2 cellular contexts compared by ENCODE assay signal in the genomic region with DNA sequence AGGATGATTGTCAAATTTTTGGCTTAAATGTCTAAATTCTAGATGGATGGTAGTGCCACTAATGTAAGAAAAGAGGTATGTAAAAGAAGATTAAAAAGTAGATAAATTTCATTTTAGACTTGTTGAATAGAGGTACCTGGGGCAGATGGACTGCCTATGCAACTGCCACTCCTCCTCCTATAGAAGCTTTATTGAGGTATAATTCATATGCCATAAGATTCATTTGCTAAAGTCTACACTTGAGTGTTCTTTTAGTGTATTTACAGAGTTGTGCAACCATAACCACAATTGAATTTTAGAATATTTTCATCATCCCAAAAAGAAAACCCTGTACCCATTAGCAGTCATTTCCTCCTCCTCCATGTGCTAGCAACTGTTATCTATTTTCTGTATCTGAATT.
TF ChIP-seq lines count a peak whose summit lies in the region.

No MANE protein-coding gene starts in this region.

TF ChIP-seq in SK-N-SH treated with all-trans-retinoic acid at 6 μM for 48 hours, 23 proteins besides CTCF, POLR2A, EP300 and RAD21 (continued from another document):
- TF ChIP-seq, protein P1, sequence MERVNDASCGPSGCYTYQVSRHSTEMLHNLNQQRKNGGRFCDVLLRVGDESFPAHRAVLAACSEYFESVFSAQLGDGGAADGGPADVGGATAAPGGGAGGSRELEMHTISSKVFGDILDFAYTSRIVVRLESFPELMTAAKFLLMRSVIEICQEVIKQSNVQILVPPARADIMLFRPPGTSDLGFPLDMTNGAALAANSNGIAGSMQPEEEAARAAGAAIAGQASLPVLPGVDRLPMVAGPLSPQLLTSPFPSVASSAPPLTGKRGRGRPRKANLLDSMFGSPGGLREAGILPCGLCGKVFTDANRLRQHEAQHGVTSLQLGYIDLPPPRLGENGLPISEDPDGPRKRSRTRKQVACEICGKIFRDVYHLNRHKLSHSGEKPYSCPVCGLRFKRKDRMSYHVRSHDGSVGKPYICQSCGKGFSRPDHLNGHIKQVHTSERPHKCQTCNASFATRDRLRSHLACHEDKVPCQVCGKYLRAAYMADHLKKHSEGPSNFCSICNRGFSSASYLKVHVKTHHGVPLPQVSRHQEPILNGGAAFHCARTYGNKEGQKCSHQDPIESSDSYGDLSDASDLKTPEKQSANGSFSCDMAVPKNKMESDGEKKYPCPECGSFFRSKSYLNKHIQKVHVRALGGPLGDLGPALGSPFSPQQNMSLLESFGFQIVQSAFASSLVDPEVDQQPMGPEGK (CRISPR knock-in tag; IDR thresholded peaks at IDR 0.05; ENCODE audit: borderline replicate concordance) = no peak

TF ChIP-seq in SK-N-SH, 30 proteins besides CTCF, POLR2A, EP300 and RAD21 (continued from another document):
- TF ChIP-seq, protein P2, sequence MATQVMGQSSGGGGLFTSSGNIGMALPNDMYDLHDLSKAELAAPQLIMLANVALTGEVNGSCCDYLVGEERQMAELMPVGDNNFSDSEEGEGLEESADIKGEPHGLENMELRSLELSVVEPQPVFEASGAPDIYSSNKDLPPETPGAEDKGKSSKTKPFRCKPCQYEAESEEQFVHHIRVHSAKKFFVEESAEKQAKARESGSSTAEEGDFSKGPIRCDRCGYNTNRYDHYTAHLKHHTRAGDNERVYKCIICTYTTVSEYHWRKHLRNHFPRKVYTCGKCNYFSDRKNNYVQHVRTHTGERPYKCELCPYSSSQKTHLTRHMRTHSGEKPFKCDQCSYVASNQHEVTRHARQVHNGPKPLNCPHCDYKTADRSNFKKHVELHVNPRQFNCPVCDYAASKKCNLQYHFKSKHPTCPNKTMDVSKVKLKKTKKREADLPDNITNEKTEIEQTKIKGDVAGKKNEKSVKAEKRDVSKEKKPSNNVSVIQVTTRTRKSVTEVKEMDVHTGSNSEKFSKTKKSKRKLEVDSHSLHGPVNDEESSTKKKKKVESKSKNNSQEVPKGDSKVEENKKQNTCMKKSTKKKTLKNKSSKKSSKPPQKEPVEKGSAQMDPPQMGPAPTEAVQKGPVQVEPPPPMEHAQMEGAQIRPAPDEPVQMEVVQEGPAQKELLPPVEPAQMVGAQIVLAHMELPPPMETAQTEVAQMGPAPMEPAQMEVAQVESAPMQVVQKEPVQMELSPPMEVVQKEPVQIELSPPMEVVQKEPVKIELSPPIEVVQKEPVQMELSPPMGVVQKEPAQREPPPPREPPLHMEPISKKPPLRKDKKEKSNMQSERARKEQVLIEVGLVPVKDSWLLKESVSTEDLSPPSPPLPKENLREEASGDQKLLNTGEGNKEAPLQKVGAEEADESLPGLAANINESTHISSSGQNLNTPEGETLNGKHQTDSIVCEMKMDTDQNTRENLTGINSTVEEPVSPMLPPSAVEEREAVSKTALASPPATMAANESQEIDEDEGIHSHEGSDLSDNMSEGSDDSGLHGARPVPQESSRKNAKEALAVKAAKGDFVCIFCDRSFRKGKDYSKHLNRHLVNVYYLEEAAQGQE (IDR thresholded peaks at IDR 0.05; ENCODE audit: low read depth, low read length) = no peak
- TF ChIP-seq, protein P3, sequence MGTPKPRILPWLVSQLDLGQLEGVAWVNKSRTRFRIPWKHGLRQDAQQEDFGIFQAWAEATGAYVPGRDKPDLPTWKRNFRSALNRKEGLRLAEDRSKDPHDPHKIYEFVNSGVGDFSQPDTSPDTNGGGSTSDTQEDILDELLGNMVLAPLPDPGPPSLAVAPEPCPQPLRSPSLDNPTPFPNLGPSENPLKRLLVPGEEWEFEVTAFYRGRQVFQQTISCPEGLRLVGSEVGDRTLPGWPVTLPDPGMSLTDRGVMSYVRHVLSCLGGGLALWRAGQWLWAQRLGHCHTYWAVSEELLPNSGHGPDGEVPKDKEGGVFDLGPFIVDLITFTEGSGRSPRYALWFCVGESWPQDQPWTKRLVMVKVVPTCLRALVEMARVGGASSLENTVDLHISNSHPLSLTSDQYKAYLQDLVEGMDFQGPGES (IDR thresholded peaks at IDR 0.05; ENCODE audit: low read depth, low read length) = no peak
- TF ChIP-seq, protein P4, sequence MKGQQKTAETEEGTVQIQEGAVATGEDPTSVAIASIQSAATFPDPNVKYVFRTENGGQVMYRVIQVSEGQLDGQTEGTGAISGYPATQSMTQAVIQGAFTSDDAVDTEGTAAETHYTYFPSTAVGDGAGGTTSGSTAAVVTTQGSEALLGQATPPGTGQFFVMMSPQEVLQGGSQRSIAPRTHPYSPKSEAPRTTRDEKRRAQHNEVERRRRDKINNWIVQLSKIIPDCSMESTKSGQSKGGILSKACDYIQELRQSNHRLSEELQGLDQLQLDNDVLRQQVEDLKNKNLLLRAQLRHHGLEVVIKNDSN (IDR thresholded peaks at IDR 0.05; ENCODE audit: borderline replicate concordance, low read depth) = no peak
- TF ChIP-seq, protein P5, sequence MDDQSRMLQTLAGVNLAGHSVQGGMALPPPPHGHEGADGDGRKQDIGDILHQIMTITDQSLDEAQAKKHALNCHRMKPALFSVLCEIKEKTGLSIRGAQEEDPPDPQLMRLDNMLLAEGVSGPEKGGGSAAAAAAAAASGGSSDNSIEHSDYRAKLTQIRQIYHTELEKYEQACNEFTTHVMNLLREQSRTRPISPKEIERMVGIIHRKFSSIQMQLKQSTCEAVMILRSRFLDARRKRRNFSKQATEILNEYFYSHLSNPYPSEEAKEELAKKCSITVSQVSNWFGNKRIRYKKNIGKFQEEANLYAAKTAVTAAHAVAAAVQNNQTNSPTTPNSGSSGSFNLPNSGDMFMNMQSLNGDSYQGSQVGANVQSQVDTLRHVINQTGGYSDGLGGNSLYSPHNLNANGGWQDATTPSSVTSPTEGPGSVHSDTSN (IDR thresholded peaks at IDR 0.05) = no peak
- TF ChIP-seq TCF12 (IDR thresholded peaks at IDR 0.05) = no peak
- TF ChIP-seq JUND (IDR thresholded peaks at IDR 0.05) = no peak
- TF ChIP-seq YY1 (IDR thresholded peaks at IDR 0.05; ENCODE audit: low read depth) = no peak
- no peak for TF ChIP-seq ELF1 (IDR thresholded peaks at IDR 0.05)
- TF ChIP-seq RFX5 (IDR thresholded peaks at IDR 0.05; ENCODE audit: low read length) = no peak
